1 cellular context compared by ENCODE assay signal in genomic region chr1:38013027-38013588, GRCh38.
A peak's percentile ranks its signal among the peaks of the same experiment; 100 is the strongest.
TF ChIP-seq lines count a peak whose summit lies in the region.

No MANE protein-coding gene starts in this region.

TF ChIP-seq in K562, 482 proteins besides CTCF, POLR2A, EP300 and RAD21 (continued from another document and continues in another):
- no peak for TF ChIP-seq GATA2 (CRISPR knock-in tag; IDR thresholded peaks at IDR 0.05)
- TF ChIP-seq MLX (CRISPR knock-in tag; conservative IDR thresholded peaks at IDR 0.05), result no peak
- TF ChIP-seq PCBP2 (IDR thresholded peaks at IDR 0.05; ENCODE audit: low read depth, low read length, poor library complexity, severe bottlenecking), result no peak
- TF ChIP-seq TAF9B (IDR thresholded peaks at IDR 0.05; ENCODE audit: partially characterized antibody), result no peak
- TF ChIP-seq TSHZ1 (CRISPR knock-in tag; IDR thresholded peaks at IDR 0.05), result no peak
- TF ChIP-seq RBM25 (IDR thresholded peaks at IDR 0.05; ENCODE audit: low read depth, low read length, severe bottlenecking), result peak; percentile 99
- TF ChIP-seq CC2D1A (IDR thresholded peaks at IDR 0.05), result 0 out of 2 replicates have a peak, but pooled peaks have one; percentile 8
- TF ChIP-seq MTA2 (IDR thresholded peaks at IDR 0.05; ENCODE audit: low read depth), result no peak
- TF ChIP-seq ZNF311 (CRISPR knock-in tag; IDR thresholded peaks at IDR 0.05), result no peak
- no peak for TF ChIP-seq RERE (CRISPR knock-in tag; IDR thresholded peaks at IDR 0.05; ENCODE audit: borderline replicate concordance)
- no peak for TF ChIP-seq KDM4B (IDR thresholded peaks at IDR 0.05; ENCODE audit: borderline replicate concordance in 2 of 2, low read depth in 1 of 2)
- TF ChIP-seq EHMT2 (IDR thresholded peaks at IDR 0.05), result no peak
- no peak for TF ChIP-seq KDM5B (IDR thresholded peaks at IDR 0.05; ENCODE audit: insufficient replicate concordance, low read depth, low read length)
- TF ChIP-seq SMC3 (conservative IDR thresholded peaks at IDR 0.05; ENCODE audit: insufficient read depth, low read depth, low read length), result no peak
- TF ChIP-seq RAD51 (IDR thresholded peaks at IDR 0.05; ENCODE audit: borderline replicate concordance, low read depth), result no peak
- no peak for TF ChIP-seq NFYB (IDR thresholded peaks at IDR 0.05; ENCODE audit: extremely low read depth, insufficient read length)
- TF ChIP-seq SPI1 (IDR thresholded peaks at IDR 0.05; ENCODE audit: borderline replicate concordance, low read depth, low read length), result no peak
- 0 out of 2 replicates have a peak, but pooled peaks have one; percentile 7 for TF ChIP-seq PHTF2 (CRISPR knock-in tag; IDR thresholded peaks at IDR 0.05)
- peak in 1 of 2 experiments; percentile 85; a peak in 3 of 4 replicates for TF ChIP-seq RCOR1 (IDR thresholded peaks at IDR 0.05; ENCODE audit: borderline replicate concordance in 1 of 2, low read depth in 2 of 2, low read length in 2 of 2)
- no peak for TF ChIP-seq SP2 (IDR thresholded peaks at IDR 0.05; ENCODE audit: extremely low read depth, low read depth, low read length, poor library complexity, severe bottlenecking)
- TF ChIP-seq, protein P1, sequence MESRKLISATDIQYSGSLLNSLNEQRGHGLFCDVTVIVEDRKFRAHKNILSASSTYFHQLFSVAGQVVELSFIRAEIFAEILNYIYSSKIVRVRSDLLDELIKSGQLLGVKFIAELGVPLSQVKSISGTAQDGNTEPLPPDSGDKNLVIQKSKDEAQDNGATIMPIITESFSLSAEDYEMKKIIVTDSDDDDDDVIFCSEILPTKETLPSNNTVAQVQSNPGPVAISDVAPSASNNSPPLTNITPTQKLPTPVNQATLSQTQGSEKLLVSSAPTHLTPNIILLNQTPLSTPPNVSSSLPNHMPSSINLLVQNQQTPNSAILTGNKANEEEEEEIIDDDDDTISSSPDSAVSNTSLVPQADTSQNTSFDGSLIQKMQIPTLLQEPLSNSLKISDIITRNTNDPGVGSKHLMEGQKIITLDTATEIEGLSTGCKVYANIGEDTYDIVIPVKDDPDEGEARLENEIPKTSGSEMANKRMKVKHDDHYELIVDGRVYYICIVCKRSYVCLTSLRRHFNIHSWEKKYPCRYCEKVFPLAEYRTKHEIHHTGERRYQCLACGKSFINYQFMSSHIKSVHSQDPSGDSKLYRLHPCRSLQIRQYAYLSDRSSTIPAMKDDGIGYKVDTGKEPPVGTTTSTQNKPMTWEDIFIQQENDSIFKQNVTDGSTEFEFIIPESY (CRISPR knock-in tag; IDR thresholded peaks at IDR 0.05), result peak; percentile 43; the same call in 1 of the 2 replicates
- no peak for TF ChIP-seq FOXM1 (IDR thresholded peaks at IDR 0.05; ENCODE audit: low read depth)
- no peak for TF ChIP-seq FOXM1 (CRISPR knock-in tag; IDR thresholded peaks at IDR 0.05; ENCODE audit: low read depth)
- no peak for TF ChIP-seq TCF7 (IDR thresholded peaks at IDR 0.05; ENCODE audit: borderline replicate concordance)
- TF ChIP-seq ZNF584 (CRISPR knock-in tag; IDR thresholded peaks at IDR 0.05; ENCODE audit: low read depth), result no peak
- TF ChIP-seq GTF3C2 (IDR thresholded peaks at IDR 0.05; ENCODE audit: borderline replicate concordance, extremely low read depth, insufficient read length), result no peak
- no peak for TF ChIP-seq CBX2 (IDR thresholded peaks at IDR 0.05; ENCODE audit: insufficient read depth, low read length, poor library complexity, severe bottlenecking)
- TF ChIP-seq, protein P2, sequence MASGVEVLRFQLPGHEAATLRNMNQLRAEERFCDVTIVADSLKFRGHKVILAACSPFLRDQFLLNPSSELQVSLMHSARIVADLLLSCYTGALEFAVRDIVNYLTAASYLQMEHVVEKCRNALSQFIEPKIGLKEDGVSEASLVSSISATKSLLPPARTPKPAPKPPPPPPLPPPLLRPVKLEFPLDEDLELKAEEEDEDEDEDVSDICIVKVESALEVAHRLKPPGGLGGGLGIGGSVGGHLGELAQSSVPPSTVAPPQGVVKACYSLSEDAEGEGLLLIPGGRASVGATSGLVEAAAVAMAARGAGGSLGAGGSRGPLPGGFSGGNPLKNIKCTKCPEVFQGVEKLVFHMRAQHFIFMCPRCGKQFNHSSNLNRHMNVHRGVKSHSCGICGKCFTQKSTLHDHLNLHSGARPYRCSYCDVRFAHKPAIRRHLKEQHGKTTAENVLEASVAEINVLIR (CRISPR knock-in tag; IDR thresholded peaks at IDR 0.05), result no peak
- no peak for TF ChIP-seq ZNF507 (tag; conservative IDR thresholded peaks at IDR 0.05)
- TF ChIP-seq ESRRB (CRISPR knock-in tag; IDR thresholded peaks at IDR 0.05; ENCODE audit: borderline replicate concordance), result no peak
- no peak for TF ChIP-seq BRCA1 (IDR thresholded peaks at IDR 0.05)
- TF ChIP-seq BRCA1 (CRISPR knock-in tag; IDR thresholded peaks at IDR 0.05), result no peak
- TF ChIP-seq NFE2 (IDR thresholded peaks at IDR 0.05; ENCODE audit: low read depth), result no peak
- TF ChIP-seq ZNF589 (CRISPR knock-in tag; IDR thresholded peaks at IDR 0.05; ENCODE audit: low read depth), result no peak
- no peak for TF ChIP-seq XRCC4 (IDR thresholded peaks at IDR 0.05; ENCODE audit: extremely low read depth, insufficient read depth, insufficient read length)
- TF ChIP-seq CCAR2 (IDR thresholded peaks at IDR 0.05; ENCODE audit: low read depth, low read length), result no peak
- TF ChIP-seq RFX5 (IDR thresholded peaks at IDR 0.05; ENCODE audit: low read depth, low read length), result no peak
- TF ChIP-seq SRSF7 (optimal IDR thresholded peaks at IDR 0.05; ENCODE audit: low read depth, low read length), result no peak
- TF ChIP-seq, protein P3, sequence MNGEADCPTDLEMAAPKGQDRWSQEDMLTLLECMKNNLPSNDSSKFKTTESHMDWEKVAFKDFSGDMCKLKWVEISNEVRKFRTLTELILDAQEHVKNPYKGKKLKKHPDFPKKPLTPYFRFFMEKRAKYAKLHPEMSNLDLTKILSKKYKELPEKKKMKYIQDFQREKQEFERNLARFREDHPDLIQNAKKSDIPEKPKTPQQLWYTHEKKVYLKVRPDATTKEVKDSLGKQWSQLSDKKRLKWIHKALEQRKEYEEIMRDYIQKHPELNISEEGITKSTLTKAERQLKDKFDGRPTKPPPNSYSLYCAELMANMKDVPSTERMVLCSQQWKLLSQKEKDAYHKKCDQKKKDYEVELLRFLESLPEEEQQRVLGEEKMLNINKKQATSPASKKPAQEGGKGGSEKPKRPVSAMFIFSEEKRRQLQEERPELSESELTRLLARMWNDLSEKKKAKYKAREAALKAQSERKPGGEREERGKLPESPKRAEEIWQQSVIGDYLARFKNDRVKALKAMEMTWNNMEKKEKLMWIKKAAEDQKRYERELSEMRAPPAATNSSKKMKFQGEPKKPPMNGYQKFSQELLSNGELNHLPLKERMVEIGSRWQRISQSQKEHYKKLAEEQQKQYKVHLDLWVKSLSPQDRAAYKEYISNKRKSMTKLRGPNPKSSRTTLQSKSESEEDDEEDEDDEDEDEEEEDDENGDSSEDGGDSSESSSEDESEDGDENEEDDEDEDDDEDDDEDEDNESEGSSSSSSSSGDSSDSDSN (IDR thresholded peaks at IDR 0.05; ENCODE audit: borderline replicate concordance in 1 of 2, low read depth in 2 of 2, low read length in 2 of 2), result no peak
- 0 out of 2 replicates have a peak, but pooled peaks have one; percentile 65 for TF ChIP-seq PTBP1 (IDR thresholded peaks at IDR 0.05; ENCODE audit: low read depth, low read length)
- TF ChIP-seq RBM14 (IDR thresholded peaks at IDR 0.05; ENCODE audit: borderline replicate concordance, insufficient read depth, low read depth, low read length), result no peak
